18 cellular contexts compared by ENCODE assay signal in genomic region chr3:24364359-24364758, GRCh38.
DNase-seq lines count a peak whose midpoint lies in the region; ATAC-seq and TF ChIP-seq lines count a peak whose summit lies in the region.
"Had no signal": no experiment of that assay in that cellular context is flagged by ENCODE, and none has a peak within 500 bp of the region (broad histone marks: within the 10 kb centered on the region; RNA-seq: fewer than 3 reads in every experiment).

No MANE protein-coding gene starts in this region.

- no peaks in the 10 kb centered on the region for H3K27me3 Mint-ChIP-seq in MCF 10A (ENCODE audit: insufficient read depth, unreplicated experiment)
- H3K27me3 Mint-ChIP-seq in activated T-cell treated with anti-CD3 and anti-CD28 coated beads, Interleukin-2, amount 50 U/mL, for 4 hours (ENCODE audit: low read depth) = no peaks in the 10 kb centered on the region
- H3K27me3 Mint-ChIP-seq: CD4-positive, alpha-beta T cell had no signal

- no peak overlapping the region for H2AFZ ChIP-seq in mammary epithelial cell (ENCODE audit: low read depth, low read length)

- in situ Hi-C loops in mammary epithelial cell (cut with MboI; ENCODE audit: low sequenced_read_pairs in 2 of 2) = no loop called here
- in situ Hi-C loops in ACHN (cut with HindIII; ENCODE audit: low pct_ligation_motif_present, low pct_unique_long_range_greater_than_20kb, low sequenced_read_pairs) = no loop called here

- H3K4me1 Mint-ChIP-seq in MCF 10A (ENCODE audit: insufficient read depth, unreplicated experiment) = peaks cover 21% of the 10 kb centered on the region
- H3K4me1 Mint-ChIP-seq in activated T-cell treated with anti-CD3 and anti-CD28 coated beads, Interleukin-2, amount 50 U/mL, for 4 hours (ENCODE audit: low read depth) = no peaks in the 10 kb centered on the region

- WGBS in mammary epithelial cell (ENCODE audit: low coverage, missing lambda C conversion rate) = 100% methylated on average over 1 of the region's 1 CpG
- 85 to 93% (median 86%) methylated on average over 1 of the region's 1 CpG for WGBS in psoas muscle, 3 donors

- no peak overlapping the region for H3K4me3 ChIP-seq in breast epithelium
- no peak overlapping the region for H3K4me3 ChIP-seq in mammary epithelial cell (replicated peaks in 1 of 3; ENCODE audit: insufficient read depth in 1 of 3, low read depth in 2 of 3, low read length in 3 of 3)
- H3K4me3 ChIP-seq in psoas muscle = no peak overlapping the region
- H3K4me3 ChIP-seq: HAP-1 had no signal

- H3K9ac ChIP-seq in mammary epithelial cell (ENCODE audit: insufficient read depth, low read length) = no peak overlapping the region

- H3K4me1 ChIP-seq in breast epithelium (peaks cover 0 to 12% of the 10 kb centered on the region in 2 donors), mammary epithelial cell (ENCODE audit: insufficient read depth, low read length) (peaks cover 7% of the 10 kb centered on the region), psoas muscle (peaks cover 30% of the 10 kb centered on the region)

- peak overlapping the region in 1 of 2 donors; percentile 11 for H3K27ac ChIP-seq in breast epithelium
- H3K27ac ChIP-seq in mammary epithelial cell (ENCODE audit: insufficient read depth, low read depth, low read length) = peak overlapping the region; percentile 48
- peak overlapping the region; percentile 75 for H3K27ac ChIP-seq in psoas muscle

- TF ChIP-seq CTCF in MCF 10A (IDR thresholded peaks at IDR 0.05; ENCODE audit: unreplicated experiment) = no peak
- TF ChIP-seq CTCF in breast epithelium (IDR thresholded peaks at IDR 0.05) = no peak
- TF ChIP-seq CTCF in mammary epithelial cell (conservative IDR thresholded peaks at IDR 0.05 in 1 of 2, IDR thresholded peaks at IDR 0.05 in 1 of 2; ENCODE audit: extremely low read depth in 1 of 2, insufficient read depth in 1 of 2, low read depth in 1 of 2, low read length in 2 of 2) = no peak
- no peak for TF ChIP-seq CTCF in psoas muscle (IDR thresholded peaks at IDR 0.05)

- TF ChIP-seq POLR2A in breast epithelium (IDR thresholded peaks at IDR 0.05) = no peak

- no peak for ATAC-seq in psoas muscle
- ATAC-seq in HG02588 (IDR thresholded peaks at IDR 0.05; ENCODE audit: unreplicated experiment) = no peak
- ATAC-seq in activated T-cell treated with anti-CD3 and anti-CD28 coated beads, Interleukin-2, amount 50 U/mL, for 4 hours = no peak

- no peaks in the 10 kb centered on the region for H3K79me2 ChIP-seq in mammary epithelial cell (ENCODE audit: insufficient read depth, low read length)

- peak overlapping the region; percentile 87 for H3K27ac Mint-ChIP-seq in MCF 10A (ENCODE audit: low read depth, unreplicated experiment)
- H3K27ac Mint-ChIP-seq: CD4-positive, alpha-beta T cell had no signal

- intact Hi-C loops in MCF 10A (cut with micrococcal nuclease) = loop anchor here (2.0 to 10.0 kb wide), 3 partner anchors 100 to 276 kb away; partner anchors contain the start of gene THRB
- intact Hi-C loops in breast epithelium (cut with DNase I; ENCODE audit: low total_unique reads) = no loop called here
- intact Hi-C loops in mammary epithelial cell (cut with micrococcal nuclease) = loop anchor here (2.0 kb wide), 2 partner anchors 100 to 130 kb away; partner anchors contain the start of gene THRB
- intact Hi-C loops in psoas muscle (cut with DNase I) = loop anchor here in 1 of 2 donors (5.0 to 10.0 kb wide), 2 partner anchors 100 to 133 kb away; no protein-coding TSS in a partner anchor

- DNase-seq in MCF 10A (ENCODE audit: unreplicated experiment) (no peak), breast epithelium (ENCODE audit: low spot score in 2 of 2) (no peak), mammary epithelial cell (no peak), psoas muscle (no peak), SKM-1 treated with dmso at 0.1 percent for 144 hours (lab: John Stamatoyannopoulos, UW; ENCODE audit: unreplicated experiment) (no peak), ACHN (no peak)
- DNase-seq in activated T-cell treated with anti-CD3 and anti-CD28 coated beads, Interleukin-2, amount 50 U/mL, for 4 hours = no peak
- DNase-seq: 8988T; CD4-positive, alpha-beta T cell; DMS153; GF-D8; MV-4-11; NCI-H1694 treated with DMSO at 0.1 percent for 48 hours; NCI-H2107; NCI-H510A had no signal

- H4K20me1 ChIP-seq in mammary epithelial cell (ENCODE audit: insufficient read depth, low read length) = no peaks in the 10 kb centered on the region

- H3K36me3 ChIP-seq in breast epithelium (no peaks in the 10 kb centered on the region), mammary epithelial cell (ENCODE audit: insufficient read depth, low read length) (no peaks in the 10 kb centered on the region), psoas muscle (ENCODE audit: insufficient read depth in 1 of 2, low read depth in 1 of 2) (no peaks in the 10 kb centered on the region)
- H3K36me3 ChIP-seq: HAP-1 had no signal

- no peak overlapping the region for H3K4me3 Mint-ChIP-seq in MCF 10A (ENCODE audit: unreplicated experiment)
- no peak overlapping the region for H3K4me3 Mint-ChIP-seq in activated T-cell treated with anti-CD3 and anti-CD28 coated beads, Interleukin-2, amount 50 U/mL, for 4 hours
- H3K4me3 Mint-ChIP-seq: CD4-positive, alpha-beta T cell had no signal

- CTCF ChIA-PET in MCF 10A (lab: Yijun Ruan, JAX) (interaction anchor here (0.6 to 1.5 kb wide), 3 partner anchors 91 to 319 kb away, joined by 3 to 4 read pairs (median 3); no protein-coding TSS in a partner anchor), mammary epithelial cell (lab: Charles Lee; ENCODE audit: low non-redundant PET) (interaction anchor here (0.6 kb wide), 1 partner anchor 318 kb away, joined by 3 read pairs; no protein-coding TSS in a partner anchor)

- no peak overlapping the region for H3K4me2 ChIP-seq in mammary epithelial cell (ENCODE audit: insufficient read depth, low read depth, low read length)

- POLR2A ChIA-PET in MCF 10A (lab: Yijun Ruan, JAX) = interaction anchor here (1.2 to 1.8 kb wide), 6 partner anchors 10 to 130 kb away, joined by 4 to 10 read pairs (median 6); partner anchors contain the start of gene THRB

- H3K9me3 ChIP-seq in breast epithelium (no peaks in the 10 kb centered on the region), mammary epithelial cell (replicated peaks; ENCODE audit: insufficient read depth, low read length) (no peaks in the 10 kb centered on the region), psoas muscle (no peaks in the 10 kb centered on the region)
- H3K9me3 ChIP-seq: Caco-2, HAP-1 had no signal

- dilution Hi-C loops in mammary epithelial cell (cut with HindIII; ENCODE audit: low sequenced_read_pairs) = no loop called here

- H3K27me3 ChIP-seq in breast epithelium (no peaks in the 10 kb centered on the region), mammary epithelial cell (ENCODE audit: insufficient read depth, low read length) (no peaks in the 10 kb centered on the region), psoas muscle (ENCODE audit: insufficient read depth in 3 of 3, low read length in 2 of 3) (no peaks in the 10 kb centered on the region)

- BruUV-seq in MCF 10A (replicated peaks; lab: Mats Ljungman, UMichigan) (no TSS peak), mammary epithelial cell (replicated peaks; lab: Mats Ljungman, UMichigan) (no TSS peak)

- H3K9me3 Mint-ChIP-seq in MCF 10A (ENCODE audit: unreplicated experiment) = peaks cover 7% of the 10 kb centered on the region
- H3K9me3 Mint-ChIP-seq in activated T-cell treated with anti-CD3 and anti-CD28 coated beads, Interleukin-2, amount 50 U/mL, for 4 hours = no peaks in the 10 kb centered on the region
- H3K9me3 Mint-ChIP-seq: CD4-positive, alpha-beta T cell had no signal

- no peaks in the 10 kb centered on the region for H3K36me3 Mint-ChIP-seq in MCF 10A (ENCODE audit: insufficient read depth, unreplicated experiment)
- H3K36me3 Mint-ChIP-seq in activated T-cell treated with anti-CD3 and anti-CD28 coated beads, Interleukin-2, amount 50 U/mL, for 4 hours (ENCODE audit: insufficient read depth) = no peaks in the 10 kb centered on the region
